In genomic region chr12:48557919-48558318, GRCh38 we compare ENCODE assay signal across 9 cellular contexts. TPM values are rescaled to one million over a fixed set of nuclear protein-coding genes. Genes with fewer than 3 reads are reported as not detected.
"Had no signal": no experiment of that assay in that cellular context is flagged by ENCODE, and none has a peak within 500 bp of the region (broad histone marks: within the 10 kb centered on the region; RNA-seq: fewer than 3 reads in every experiment).

No MANE protein-coding gene starts in this region.

- H3K4me3 ChIP-seq: GM23248, HAP-1 had no signal

- H3K4me3 Mint-ChIP-seq: IgD-negative memory B cell had no signal

- H2AFZ ChIP-seq: GM23248 had no signal

- H3K4me1 Mint-ChIP-seq: IgD-negative memory B cell had no signal

- FAIRE-seq: HepG2 had no signal

- ATAC-seq: HepG2 had no signal

- H3K9me3 ChIP-seq: HAP-1 had no signal

- H3K9ac ChIP-seq: GM23248 had no signal

- H3K27ac Mint-ChIP-seq: IgD-negative memory B cell had no signal

- H3K27ac ChIP-seq: GM23248, HL-60 had no signal

- H3K36me3 ChIP-seq: HAP-1 had no signal

- H3K36me3 Mint-ChIP-seq: IgD-negative memory B cell had no signal

- DNase-seq: GM23248, H7, KG1 had no signal

RNA-seq across cellular contexts. Expression of gene LALBA, which starts 11.9 kb away (rescaled TPM):
- total RNA-seq: GM23248, H4, H7, HepG2, HT1080 had no signal
- polyA plus RNA-seq: GM23248, HepG2, IgD-negative memory B cell had no signal

RNA-seq across cellular contexts. Expression of gene OR8S1, which starts 32.5 kb away (rescaled TPM):
- total RNA-seq: GM23248, H4, H7, HepG2, HT1080 had no signal
- polyA plus RNA-seq: GM23248, HepG2, IgD-negative memory B cell had no signal
